8 cellular contexts compared by ENCODE assay signal in the genomic region with DNA sequence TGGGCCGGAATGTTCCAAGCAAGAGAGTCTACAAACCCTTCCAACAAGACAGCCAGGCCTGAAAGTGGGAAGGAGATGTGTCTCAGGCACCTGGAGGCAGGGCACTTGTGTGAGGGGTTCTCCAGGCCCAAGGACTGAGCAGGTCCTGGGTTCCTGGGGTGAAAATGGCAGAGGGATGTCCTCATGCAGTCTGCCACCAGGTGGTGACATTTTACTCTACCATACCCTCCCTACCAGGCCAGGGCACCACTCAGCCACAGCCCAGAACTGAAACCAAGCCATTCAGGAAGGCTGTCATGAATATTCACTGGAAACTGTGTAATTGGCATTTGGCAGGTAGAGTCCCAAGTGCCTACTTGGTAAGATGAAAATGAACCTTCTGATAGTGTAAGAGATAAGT.
A peak's percentile ranks its signal among the peaks of the same experiment; 100 is the strongest.
DNase-seq lines count a peak whose midpoint lies in the region; ATAC-seq and TF ChIP-seq lines count a peak whose summit lies in the region.

No MANE protein-coding gene starts in this region.

- TF ChIP-seq CTCF in RWPE2 (IDR thresholded peaks at IDR 0.05; ENCODE audit: poor library complexity, severe bottlenecking) (peak; percentile 48), adrenal gland (IDR thresholded peaks at IDR 0.05) (peak; percentile 36 to 58 (median 52))

- H3K27me3 ChIP-seq in RWPE2 (ENCODE audit: insufficient read depth, poor library complexity, severe bottlenecking) (no peaks in the 10 kb centered on the region), adrenal gland (no peaks in the 10 kb centered on the region), iPS DF 6.9 (ENCODE audit: control insufficient read depth, insufficient read depth, low read length) (no peaks in the 10 kb centered on the region)

- intact Hi-C loops in adrenal gland (cut with DNase I), result loop anchor here in 1 of 2 donors (10.0 kb wide), 1 partner anchor 185 kb away; a partner anchor contains a TSS

- WGBS in adrenal gland, 4 donors, result 83 to 100% (median 98%) methylated on average over 1 of the region's 1 CpG
- no CpG with 5 or more reads among the region's 1 CpG for WGBS in iPS DF 6.9 (ENCODE audit: insufficient coverage, insufficient read length)

- H3K36me3 ChIP-seq in RWPE2 (ENCODE audit: low read depth), result no peaks in the 10 kb centered on the region
- no peaks in the 10 kb centered on the region for H3K36me3 ChIP-seq in adrenal gland (replicated peaks in 1 of 2)
- no peaks in the 10 kb centered on the region for H3K36me3 ChIP-seq in iPS DF 6.9 (ENCODE audit: control insufficient read depth, insufficient read depth, low read length)

- H3K9me3 ChIP-seq in RWPE2 (ENCODE audit: severe bottlenecking) (no peaks in the 10 kb centered on the region), adrenal gland (replicated peaks in 1 of 3) (no peaks in the 10 kb centered on the region), iPS DF 6.9 (ENCODE audit: control insufficient read depth, insufficient read depth, low read length) (no peaks in the 10 kb centered on the region)

- ATAC-seq in GM21723 (IDR thresholded peaks at IDR 0.05; ENCODE audit: unreplicated experiment) (peak; percentile 90), RWPE2 (ENCODE audit: low read depth) (0 out of 3 replicates have a peak, but pooled peaks have one; percentile 52)

- TF ChIP-seq POLR2A in adrenal gland (IDR thresholded peaks at IDR 0.05), result no peak

- H3K4me1 ChIP-seq in RWPE2 (ENCODE audit: insufficient read depth, poor library complexity, severe bottlenecking), result peaks cover 4% of the 10 kb centered on the region
- no peaks in the 10 kb centered on the region for H3K4me1 ChIP-seq in adrenal gland (replicated peaks in 1 of 2)
- no peaks in the 10 kb centered on the region for H3K4me1 ChIP-seq in iPS DF 6.9 (ENCODE audit: control insufficient read depth, insufficient read depth, low read length)

- no peak overlapping the region for H3K27ac ChIP-seq in RWPE2 (ENCODE audit: poor library complexity, severe bottlenecking)
- H3K27ac ChIP-seq in adrenal gland, result no peak overlapping the region
- H3K27ac ChIP-seq in iPS DF 6.9 (ENCODE audit: low read length), result no peak overlapping the region

- H3K4me3 ChIP-seq in RWPE2 (ENCODE audit: severe bottlenecking), result no peak overlapping the region
- no peak overlapping the region for H3K4me3 ChIP-seq in adrenal gland
- no peak overlapping the region for H3K4me3 ChIP-seq in iPS DF 6.9 (ENCODE audit: low read length)

- DNase-seq in DMS79 treated with DMSO at 0.1 percent for 48 hours (lab: John Stamatoyannopoulos, UW) (peak; percentile 81), LoVo (ENCODE audit: low spot score) (peak; percentile 56), RWPE2 (ENCODE audit: low spot score) (no peak), adrenal gland (peak; percentile 26 to 67 (median 53)), iPS DF 6.9 (ENCODE audit: low read depth, low spot score) (peak; percentile 25), NK-92 (lab: John Stamatoyannopoulos, UW; ENCODE audit: unreplicated experiment) (no peak)
- DNase-seq in stimulated activated CD4-positive, alpha-beta T cell treated with anti-CD3 and anti-CD28 coated beads, Interleukin-1b, Interleukin-23, amount 100 ng/mL, for 48 hours, result peak; percentile 50

Comparison
In these comparisons a context has a peak if more than half of its experiments do, and no peak if none do; other contexts are left out.
1. DNase-seq: peak in DMS79 treated with DMSO at 0.1 percent for 48 hours (single experiment), LoVo (single experiment), adrenal gland (7 of 7), iPS DF 6.9 (single experiment) and stimulated activated CD4-positive, alpha-beta T cell treated with anti-CD3 and anti-CD28 coated beads, Interleukin-1b, Interleukin-23, amount 100 ng/mL, for 48 hours (single experiment); none in RWPE2 (single experiment) and NK-92 (single experiment).